In the genomic region with DNA sequence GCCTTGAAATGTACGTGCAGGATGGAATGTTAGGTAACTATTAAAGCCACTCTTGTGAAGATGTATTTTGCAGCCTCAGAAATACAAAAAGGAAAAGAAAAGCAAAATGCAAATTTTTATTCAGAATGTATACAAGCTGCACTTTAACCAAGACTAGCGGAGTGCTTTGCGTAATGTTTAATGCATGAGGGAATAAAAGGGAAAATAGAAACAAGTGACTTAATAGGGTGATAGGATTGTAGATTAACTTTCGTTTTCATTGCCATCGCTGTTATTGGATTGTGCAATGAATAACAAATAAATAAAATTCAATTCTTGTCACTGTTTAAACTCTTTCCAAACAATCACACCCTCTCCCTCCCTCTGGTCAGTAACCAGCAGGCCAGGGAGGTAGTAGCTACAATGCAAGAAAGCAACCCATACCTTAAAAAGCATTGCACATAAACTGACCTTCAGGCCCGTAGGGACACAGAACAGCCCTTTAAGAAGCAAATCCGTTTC, we compare ENCODE assay signal across 8 cellular contexts.
DNase-seq lines count a peak whose midpoint lies in the region; TF ChIP-seq lines count a peak whose summit lies in the region.

No MANE protein-coding gene starts in this region.

- DNase-seq in DMS53 (lab: John Stamatoyannopoulos, UW) (peak; percentile 43), DMS53 treated with DMSO at 0.1 percent for 48 hours (lab: John Stamatoyannopoulos, UW; ENCODE audit: unreplicated experiment) (no peak), NOMO-1 treated with DMSO at 0.1 percent for 48 hours (lab: John Stamatoyannopoulos, UW; ENCODE audit: unreplicated experiment) (peak; percentile 66), SHP77 treated with DMSO at 0.1 percent for 48 hours (lab: John Stamatoyannopoulos, UW) (no peak), HK-2 (ENCODE audit: unreplicated experiment) (no peak), kidney tubule cell (ENCODE audit: low spot score) (no peak)

- no peak for TF ChIP-seq CTCF in neutrophil (IDR thresholded peaks at IDR 0.05)

- H3K4me3 ChIP-seq in endocrine pancreas (ENCODE audit: control insufficient read depth, insufficient read depth, low read length) (peak overlapping the region; percentile 83), neutrophil (ENCODE audit: low read depth in 1 of 2, low read length in 1 of 2) (peak overlapping the region; percentile 92 to 97)

- peak overlapping the region; percentile 85 for H3K27ac ChIP-seq in neutrophil

- H3K36me3 ChIP-seq in endocrine pancreas (ENCODE audit: control insufficient read depth, insufficient read depth, low read length) (no peaks in the 10 kb centered on the region), neutrophil (no peaks in the 10 kb centered on the region)

- H3K9me3 ChIP-seq in endocrine pancreas (ENCODE audit: control insufficient read depth, low read length) (no peaks in the 10 kb centered on the region), neutrophil (no peaks in the 10 kb centered on the region)

- no peaks in the 10 kb centered on the region for H3K4me1 ChIP-seq in endocrine pancreas (ENCODE audit: control insufficient read depth, insufficient read depth, low read length)
- H3K4me1 ChIP-seq in neutrophil (ENCODE audit: control insufficient read depth in 1 of 2, insufficient read depth in 1 of 2, low read depth in 1 of 2, low read length in 1 of 2) = peaks cover 19 to 20% of the 10 kb centered on the region in 2 experiments

- H3K27me3 ChIP-seq in endocrine pancreas (ENCODE audit: control insufficient read depth, insufficient read depth, low read length) (no peaks in the 10 kb centered on the region), neutrophil (no peaks in the 10 kb centered on the region)

- H3K9ac ChIP-seq in endocrine pancreas (ENCODE audit: control insufficient read depth, insufficient read depth, low read length) = peak overlapping the region; percentile 20

Comparison
In these comparisons a context has a peak if more than half of its experiments do, and no peak if none do; other contexts are left out.
1. DNase-seq: peak in DMS53 (single experiment) and NOMO-1 treated with DMSO at 0.1 percent for 48 hours (single experiment); none in DMS53 treated with DMSO at 0.1 percent for 48 hours (single experiment), SHP77 treated with DMSO at 0.1 percent for 48 hours (single experiment), HK-2 (single experiment) and kidney tubule cell (single experiment).